ENCODE assay signal across 20 cellular contexts in genomic region chr7:20102970-20103369, GRCh38.
"Had no signal": no experiment of that assay in that cellular context is flagged by ENCODE, and none has a peak within 500 bp of the region (broad histone marks: within the 10 kb centered on the region; RNA-seq: fewer than 3 reads in every experiment).

No MANE protein-coding gene starts in this region.

- H3K9me3 ChIP-seq: SJSA1 had no signal

- H3K27me3 ChIP-seq: SJSA1 had no signal

- H3K4me3 ChIP-seq: SJSA1, SK-N-MC had no signal

- H3K27ac ChIP-seq: SJSA1, SK-N-MC had no signal

- DNase-seq: KBM-7, MV-4-11, NCI-H1048, NCI-H1105, NCI-H1436 treated with DMSO at 0.1 percent for 48 hours, NCI-H1694, NCI-H187 treated with DMSO at 0.1 percent for 48 hours, NCI-H2029 treated with DMSO at 0.1 percent for 48 hours, NCI-H2171, NCI-H226, NCI-H446, NCI-H510A, NCI-H524 treated with DMSO at 0.1 percent for 48 hours, NCI-H69, NCI-H774, Right ventricle myocardium superior, RPMI8226, SIG-M5 had no signal

- H3K4me1 ChIP-seq: SJSA1 had no signal

- H3K36me3 ChIP-seq: SJSA1 had no signal
